In genomic region chr22:20957691-20958440, GRCh38 we compare ENCODE assay signal across 8 cellular contexts. TPM values are rescaled to one million over a fixed set of nuclear protein-coding genes. Genes with fewer than 3 reads are reported as not detected.
DNase-seq lines count a peak whose midpoint lies in the region; ATAC-seq and TF ChIP-seq lines count a peak whose summit lies in the region.

No MANE protein-coding gene starts in this region.

- H3K9me3 ChIP-seq in WERI-Rb-1 (ENCODE audit: severe bottlenecking) (no peaks in the 10 kb centered on the region), prostate gland (no peaks in the 10 kb centered on the region)

- H3K27me3 Mint-ChIP-seq in activated CD8-positive, alpha-beta memory T cell treated with anti-CD3 and anti-CD28 coated beads, Interleukin-2, amount 10 ng/mL, durations not matched to agents 7 days and 5 days: peaks cover 18% of the 10 kb centered on the region
- H3K27me3 Mint-ChIP-seq in glutamatergic neuron (ENCODE audit: unreplicated experiment): peaks cover 11% of the 10 kb centered on the region

- H3K9me3 Mint-ChIP-seq in activated CD8-positive, alpha-beta memory T cell treated with anti-CD3 and anti-CD28 coated beads, Interleukin-2, amount 10 ng/mL, durations not matched to agents 7 days and 5 days (ENCODE audit: low read depth): no peaks in the 10 kb centered on the region
- H3K9me3 Mint-ChIP-seq in glutamatergic neuron (ENCODE audit: unreplicated experiment): peaks cover 10% of the 10 kb centered on the region

- no peaks in the 10 kb centered on the region for H3K27me3 ChIP-seq in WERI-Rb-1 (ENCODE audit: insufficient read depth, low read depth, severe bottlenecking)
- no peaks in the 10 kb centered on the region for H3K27me3 ChIP-seq in prostate gland (replicated peaks; ENCODE audit: insufficient read depth)

- peak; percentile 50 for ATAC-seq in activated CD8-positive, alpha-beta memory T cell treated with anti-CD3 and anti-CD28 coated beads, Interleukin-2, amount 10 ng/mL, durations not matched to agents 7 days and 5 days

- CTCF ChIA-PET in activated CD8-positive, alpha-beta memory T cell treated with anti-CD3 and anti-CD28 coated beads, Interleukin-2, amount 10 ng/mL, durations not matched to agents 7 days and 5 days (lab: Charles Lee): interaction anchor here (1.0 to 2.2 kb wide), 4 partner anchors 15 to 174 kb away, joined by 3 to 8 read pairs (median 4); partner anchors contain the start of gene CRKL

- peaks cover 2% of the 10 kb centered on the region for H3K36me3 Mint-ChIP-seq in activated CD8-positive, alpha-beta memory T cell treated with anti-CD3 and anti-CD28 coated beads, Interleukin-2, amount 10 ng/mL, durations not matched to agents 7 days and 5 days
- H3K36me3 Mint-ChIP-seq in glutamatergic neuron (ENCODE audit: unreplicated experiment): no peaks in the 10 kb centered on the region

- no peak overlapping the region for H3K27ac Mint-ChIP-seq in activated CD8-positive, alpha-beta memory T cell treated with anti-CD3 and anti-CD28 coated beads, Interleukin-2, amount 10 ng/mL, durations not matched to agents 7 days and 5 days
- H3K27ac Mint-ChIP-seq in glutamatergic neuron (ENCODE audit: unreplicated experiment): peak overlapping the region; percentile 38

- no peak for DNase-seq in activated CD8-positive, alpha-beta memory T cell treated with anti-CD3 and anti-CD28 coated beads, Interleukin-2, amount 10 ng/mL, durations not matched to agents 7 days and 5 days
- no peak for DNase-seq in activated CD8-positive, alpha-beta memory T cell treated with anti-CD3 and anti-CD28 coated beads for 24 hours
- DNase-seq in WERI-Rb-1 (peak; percentile 46), glutamatergic neuron (peak; percentile 46), prostate gland (ENCODE audit: low spot score) (no peak), NCI-H2107 treated with DMSO at 0.1 percent for 48 hours (lab: John Stamatoyannopoulos, UW; ENCODE audit: unreplicated experiment) (no peak), kidney glomerular epithelial cell (lab: John Stamatoyannopoulos, UW) (no peak), NCI-H1694 treated with DMSO at 0.1 percent for 48 hours (lab: John Stamatoyannopoulos, UW) (no peak)

- H3K4me1 Mint-ChIP-seq in activated CD8-positive, alpha-beta memory T cell treated with anti-CD3 and anti-CD28 coated beads, Interleukin-2, amount 10 ng/mL, durations not matched to agents 7 days and 5 days: peaks cover 8% of the 10 kb centered on the region
- H3K4me1 Mint-ChIP-seq in glutamatergic neuron (ENCODE audit: low read depth, unreplicated experiment): peaks cover 8% of the 10 kb centered on the region

- H3K27ac ChIP-seq in WERI-Rb-1: peak overlapping the region; percentile 68
- H3K27ac ChIP-seq in prostate gland: peak overlapping the region; percentile 61 to 77

- no peak for TF ChIP-seq POLR2A in prostate gland (IDR thresholded peaks at IDR 0.05)

- H3K4me3 ChIP-seq in WERI-Rb-1 (ENCODE audit: low read depth, low read length) (no peak overlapping the region; the same call in 1 of the 2 replicates), prostate gland (peak overlapping the region; percentile 55 to 58)

- under 1% methylated on average over 30 of the region's 32 CpGs for WGBS in prostate gland

- H3K36me3 ChIP-seq in WERI-Rb-1: peaks cover 15% of the 10 kb centered on the region
- no peaks in the 10 kb centered on the region for H3K36me3 ChIP-seq in prostate gland

- intact Hi-C loops in prostate gland (cut with DNase I): loop anchor here (10.0 kb wide), 1 partner anchor 53 kb away; no protein-coding TSS in a partner anchor

- TF ChIP-seq CTCF in WERI-Rb-1 (IDR thresholded peaks at IDR 0.05; ENCODE audit: low read depth, low read length): no peak
- TF ChIP-seq CTCF in glutamatergic neuron (IDR thresholded peaks at IDR 0.05; ENCODE audit: partially characterized antibody, unreplicated experiment): no peak
- TF ChIP-seq CTCF in prostate gland (IDR thresholded peaks at IDR 0.05): no peak

- peaks cover 3% of the 10 kb centered on the region for H3K4me1 ChIP-seq in prostate gland (replicated peaks)

- peak overlapping the region; percentile 66 for H3K4me3 Mint-ChIP-seq in activated CD8-positive, alpha-beta memory T cell treated with anti-CD3 and anti-CD28 coated beads, Interleukin-2, amount 10 ng/mL, durations not matched to agents 7 days and 5 days
- H3K4me3 Mint-ChIP-seq in glutamatergic neuron (ENCODE audit: unreplicated experiment): peak overlapping the region; percentile 64

RNA-seq across cellular contexts. Expression of gene AIFM3, which starts 9.2 kb away (rescaled TPM):
- total RNA-seq in activated CD8-positive, alpha-beta memory T cell treated with anti-CD3 and anti-CD28 coated beads, Interleukin-2, amount 10 ng/mL, durations not matched to agents 7 days and 5 days: under 1 TPM; 0.66 to 0.67 TPM
- total RNA-seq in glutamatergic neuron (ENCODE audit: unreplicated experiment) (0.64 TPM), prostate gland (1 to 10 TPM; 1.4 to 1.8 TPM)

RNA-seq across cellular contexts. Expression of gene LZTR1, which starts 24.2 kb away (rescaled TPM):
- total RNA-seq in activated CD8-positive, alpha-beta memory T cell treated with anti-CD3 and anti-CD28 coated beads, Interleukin-2, amount 10 ng/mL, durations not matched to agents 7 days and 5 days: 10 to 100 TPM; 69.3 to 78.0 TPM
- 165 TPM for total RNA-seq in glutamatergic neuron (ENCODE audit: unreplicated experiment)
- 10 to 100 TPM; 41.5 to 48.9 TPM for total RNA-seq in prostate gland

RNA-seq across cellular contexts. Expression of gene CRKL, which starts 40.7 kb away (rescaled TPM):
- 10 to 100 TPM; 89.5 to 90.8 TPM for total RNA-seq in activated CD8-positive, alpha-beta memory T cell treated with anti-CD3 and anti-CD28 coated beads, Interleukin-2, amount 10 ng/mL, durations not matched to agents 7 days and 5 days
- 59.6 TPM for total RNA-seq in glutamatergic neuron (ENCODE audit: unreplicated experiment)
- 10 to 100 TPM; 41.6 to 72.0 TPM for total RNA-seq in prostate gland

RNA-seq across cellular contexts. Expression of gene THAP7, which starts 44.1 kb away (rescaled TPM):
- 10 to 100 TPM; 25.9 to 28.7 TPM for total RNA-seq in activated CD8-positive, alpha-beta memory T cell treated with anti-CD3 and anti-CD28 coated beads, Interleukin-2, amount 10 ng/mL, durations not matched to agents 7 days and 5 days
- total RNA-seq in glutamatergic neuron (ENCODE audit: unreplicated experiment) (17.8 TPM), prostate gland (10 to 100 TPM; 77.7 to 83.1 TPM)

RNA-seq across cellular contexts. Expression of gene P2RX6, which starts 57.1 kb away (rescaled TPM):
- total RNA-seq in activated CD8-positive, alpha-beta memory T cell treated with anti-CD3 and anti-CD28 coated beads, Interleukin-2, amount 10 ng/mL, durations not matched to agents 7 days and 5 days: under 1 TPM; 0.32 to 0.42 TPM
- total RNA-seq in glutamatergic neuron (ENCODE audit: unreplicated experiment): 1.5 TPM
- 1 to 10 TPM; 4.6 to 5.5 TPM for total RNA-seq in prostate gland

Comparison
In these comparisons a context has a peak if more than half of its experiments do, and no peak if none do; other contexts are left out.
1. DNase-seq: peak in WERI-Rb-1 (single experiment) and glutamatergic neuron (single experiment); none in activated CD8-positive, alpha-beta memory T cell treated with anti-CD3 and anti-CD28 coated beads, Interleukin-2, amount 10 ng/mL, durations not matched to agents 7 days and 5 days (single experiment), activated CD8-positive, alpha-beta memory T cell treated with anti-CD3 and anti-CD28 coated beads for 24 hours (single experiment), prostate gland (single experiment), NCI-H2107 treated with DMSO at 0.1 percent for 48 hours (single experiment), kidney glomerular epithelial cell (single experiment) and NCI-H1694 treated with DMSO at 0.1 percent for 48 hours (single experiment).